11 cellular contexts compared by ENCODE assay signal in genomic region chr19:47210180-47210490, GRCh38. TPM values are rescaled to one million over a fixed set of nuclear protein-coding genes. Genes with fewer than 3 reads are reported as not detected.
DNase-seq lines count a peak whose midpoint lies in the region; ATAC-seq, FAIRE-seq and TF ChIP-seq lines count a peak whose summit lies in the region.
"Had no signal": no experiment of that assay in that cellular context is flagged by ENCODE, and none has a peak within 500 bp of the region (broad histone marks: within the 10 kb centered on the region; RNA-seq: fewer than 3 reads in every experiment).

No MANE protein-coding gene starts in this region.

- CTCF ChIA-PET in K562 (lab: Yijun Ruan, JAX; ENCODE audit: low intra/inter-chr PET ratio), result interaction anchor here (0.7 to 2.6 kb wide), 3 partner anchors 34 to 47 kb away, joined by 3 to 20 read pairs (median 5); no protein-coding TSS in a partner anchor

- TF ChIP-seq EP300 in K562 (IDR thresholded peaks at IDR 0.05; ENCODE audit: low read length), result no peak

- intact Hi-C loops in K562 (cut with micrococcal nuclease), result loop anchor here (1.0 kb wide), 2 partner anchors 17 to 34 kb away; no protein-coding TSS in a partner anchor

- H3K4me1 Mint-ChIP-seq in CD4-positive, CD25-positive, alpha-beta regulatory T cell, result peaks cover 5 to 9% (median 9%) of the 10 kb centered on the region in 4 donors
- H3K4me1 Mint-ChIP-seq in nephron progenitor cell, result peaks cover 20% of the 10 kb centered on the region

- no peak for TF ChIP-seq RAD21 in K562 (CRISPR knock-in tag; conservative IDR thresholded peaks at IDR 0.05 in 1 of 2, IDR thresholded peaks at IDR 0.05 in 1 of 2)

- no peak overlapping the region for H3K27ac ChIP-seq in CD4-positive, CD25-positive, alpha-beta regulatory T cell (ENCODE audit: insufficient read depth, low read length, poor library complexity, severe bottlenecking)
- peak overlapping the region; percentile 62; the same call in 1 of the 2 replicates for H3K27ac ChIP-seq in HUES64 (ENCODE audit: low read depth, low read length)
- peak overlapping the region; percentile 77 for H3K27ac ChIP-seq in K562 (ENCODE audit: extremely low read depth, low read depth, low read length)

- H3K27me3 ChIP-seq in CD4-positive, CD25-positive, alpha-beta regulatory T cell (ENCODE audit: control insufficient read depth, insufficient read depth, low read length), result no peaks in the 10 kb centered on the region
- H3K27me3 ChIP-seq in HUES64 (ENCODE audit: insufficient read depth, low read length), result no peaks in the 10 kb centered on the region
- H3K27me3 ChIP-seq in K562 (ENCODE audit: control insufficient read depth in 2 of 2, insufficient read depth in 2 of 2, low read length in 2 of 2), result no peaks in the 10 kb centered on the region
- H3K27me3 ChIP-seq: thyroid gland had no signal

- POLR2A ChIA-PET in K562 (lab: Yijun Ruan, JAX), result interaction anchor here (0.8 to 10.5 kb wide), 13 partner anchors 9 to 422 kb away, joined by 3 to 171 read pairs (median 5); partner anchors contain the start of gene CCDC9

- peak overlapping the region; percentile 64; the same call in 1 of the 2 replicates for H2AFZ ChIP-seq in K562 (ENCODE audit: low read depth, low read length)

- peak overlapping the region in 2 of 3 donors; percentile 82 to 94 for H3K27ac Mint-ChIP-seq in CD4-positive, CD25-positive, alpha-beta regulatory T cell
- peak overlapping the region; percentile 49 for H3K27ac Mint-ChIP-seq in nephron progenitor cell

- no peaks in the 10 kb centered on the region for H3K9me3 ChIP-seq in CD4-positive, CD25-positive, alpha-beta regulatory T cell (ENCODE audit: control insufficient read depth in 2 of 2, low read length in 2 of 2)
- H3K9me3 ChIP-seq in HUES64 (ENCODE audit: insufficient read depth, low read depth, low read length), result no peaks in the 10 kb centered on the region
- no peaks in the 10 kb centered on the region for H3K9me3 ChIP-seq in K562 (replicated peaks; ENCODE audit: control insufficient read depth, insufficient read depth, low read depth, low read length)
- H3K9me3 ChIP-seq: thyroid gland had no signal

- FAIRE-seq in K562 (lab: Jason Lieb, UNC), result no peak

- H3K79me2 ChIP-seq in K562 (ENCODE audit: control insufficient read depth, insufficient read depth, low read length), result no peaks in the 10 kb centered on the region

- peaks cover 37% of the 10 kb centered on the region for H3K36me3 Mint-ChIP-seq in CD4-positive, CD25-positive, alpha-beta regulatory T cell
- H3K36me3 Mint-ChIP-seq in nephron progenitor cell (ENCODE audit: low read depth), result peaks cover 51% of the 10 kb centered on the region

- H3K9me3 Mint-ChIP-seq in CD4-positive, CD25-positive, alpha-beta regulatory T cell, result no peaks in the 10 kb centered on the region
- no peaks in the 10 kb centered on the region for H3K9me3 Mint-ChIP-seq in nephron progenitor cell
- H3K9me3 Mint-ChIP-seq: brain had no signal

- no peak for DNase-seq in CD4-positive, CD25-positive, alpha-beta regulatory T cell
- DNase-seq in K562 (ENCODE audit: extremely low read depth in 1 of 4, low spot score in 3 of 4) (no peak), nephron progenitor cell (no peak), T-helper 9 cell (no peak), NCI-H1092 treated with DMSO at 0.1 percent for 48 hours (lab: John Stamatoyannopoulos, UW) (no peak), activated gamma-delta T cell treated with Interleukin-2 at 50 U/mL for 16 hours (no peak)

- TF ChIP-seq CTCF in K562 (IDR thresholded peaks at IDR 0.05 in 2 of 3, conservative IDR thresholded peaks at IDR 0.05 in 1 of 3; ENCODE audit: insufficient read depth in 2 of 3, low read depth in 1 of 3, low read length in 3 of 3), result no peak
- no peak for TF ChIP-seq CTCF in nephron progenitor cell (IDR thresholded peaks at IDR 0.05)

- ATAC-seq in CD4-positive, CD25-positive, alpha-beta regulatory T cell (ENCODE audit: low read depth in 2 of 2), result no peak
- ATAC-seq in K562 (no peak), HG03095 (IDR thresholded peaks at IDR 0.05; ENCODE audit: unreplicated experiment) (no peak)

- TF ChIP-seq POLR2A in K562 (conservative IDR thresholded peaks at IDR 0.05), result no peak

- no peak overlapping the region for H3K4me3 ChIP-seq in CD4-positive, CD25-positive, alpha-beta regulatory T cell (ENCODE audit: low read depth, low read length)
- H3K4me3 ChIP-seq in HUES64 (ENCODE audit: low read length) (no peak overlapping the region), K562 (no peak overlapping the region)
- H3K4me3 ChIP-seq: thyroid gland had no signal

- no peaks in the 10 kb centered on the region for H4K20me1 ChIP-seq in K562 (replicated peaks; ENCODE audit: control insufficient read depth, insufficient read depth, low read length)

- no peak overlapping the region for H3K4me2 ChIP-seq in K562 (ENCODE audit: insufficient read depth, low read length)

- no peaks in the 10 kb centered on the region for H3K9me1 ChIP-seq in K562 (ENCODE audit: control insufficient read depth, insufficient read depth, low read length)

- peaks cover 38% of the 10 kb centered on the region for H3K36me3 ChIP-seq in CD4-positive, CD25-positive, alpha-beta regulatory T cell (ENCODE audit: control insufficient read depth, insufficient read depth, low read length)
- H3K36me3 ChIP-seq in HUES64 (ENCODE audit: insufficient read depth, low read length) (peaks cover 66% of the 10 kb centered on the region), K562 (ENCODE audit: control insufficient read depth, insufficient read depth, low read length) (peaks cover 67% of the 10 kb centered on the region)

- no peaks in the 10 kb centered on the region for H3K27me3 Mint-ChIP-seq in CD4-positive, CD25-positive, alpha-beta regulatory T cell
- no peaks in the 10 kb centered on the region for H3K27me3 Mint-ChIP-seq in nephron progenitor cell (ENCODE audit: low read depth, poor library complexity)
- H3K27me3 Mint-ChIP-seq: progenitor cell of endocrine pancreas had no signal

- H3K9ac ChIP-seq in HUES64 (ENCODE audit: low read depth, low read length) (peak overlapping the region; percentile 34; the same call in 1 of the 2 replicates), K562 (ENCODE audit: insufficient read depth in 1 of 2, low read depth in 2 of 2, low read length in 2 of 2) (peak overlapping the region; percentile 49 to 79; a peak in 3 of 4 replicates)

- H3K4me1 ChIP-seq in CD4-positive, CD25-positive, alpha-beta regulatory T cell (ENCODE audit: control insufficient read depth, insufficient read depth, low read length, poor library complexity, severe bottlenecking), result peaks cover 7% of the 10 kb centered on the region
- H3K4me1 ChIP-seq in HUES64 (ENCODE audit: insufficient read depth, low read length) (peaks cover 6% of the 10 kb centered on the region), K562 (replicated peaks in 1 of 2; ENCODE audit: control insufficient read depth in 2 of 2, insufficient read depth in 2 of 2, low read length in 2 of 2) (peaks cover 12 to 13% of the 10 kb centered on the region in 2 experiments; a peak in 4 of 5 replicates)

- H3K4me3 Mint-ChIP-seq in CD4-positive, CD25-positive, alpha-beta regulatory T cell, result no peak overlapping the region
- H3K4me3 Mint-ChIP-seq in nephron progenitor cell, result no peak overlapping the region

- no TSS peak for BruUV-seq in K562 (replicated peaks; lab: Mats Ljungman, UMichigan)

- in situ Hi-C loops in K562 (cut with MboI), result no loop called here

RNA-seq across cellular contexts. Expression of gene BBC3, which starts 20.9 kb away (rescaled TPM):
- 21.2 TPM for total RNA-seq in CD4-positive, CD25-positive, alpha-beta regulatory T cell
- 1 to 10 TPM; 4.2 to 6.7 (median 5.4) TPM for polyA plus RNA-seq in CD4-positive, CD25-positive, alpha-beta regulatory T cell
- 15.9 TPM for polyA plus RNA-seq in HUES64 (2013, experiment 1 of 2)
- polyA plus RNA-seq in HUES64 (2013, experiment 2 of 2), result 13.9 TPM
- total RNA-seq in K562 (2011; cell fraction: chromatin; rRNA removed; ENCODE audit: low replicate concordance), result 13.0 and 34.2 TPM in 2 replicates
- 21.8 and 26.8 TPM in 2 replicates for total RNA-seq in K562 (2011; cell fraction: nucleolus; rRNA removed)
- total RNA-seq in K562 (2011; cell fraction: nucleoplasm; rRNA removed), result 20.2 and 20.6 TPM in 2 replicates
- total RNA-seq in K562 (2014; rRNA removed) (25.2 and 26.9 TPM in 2 replicates), K562 (2014; rRNA removed; fragmentation: Illumina TruSeq; extraction: Trizol) (3.5 and 4.1 TPM in 2 replicates), K562 (2015; rRNA removed; fragmentation: Illumina TruSeq; extraction: Trizol) (5.3 and 5.4 TPM in 2 replicates), K562 (2021) (20.3 and 30.7 TPM in 2 replicates)
- polyA plus RNA-seq in K562 (2011; rRNA removed) (4.8 and 4.9 TPM in 2 replicates), K562 (2014; fragmentation: Illumina TruSeq; extraction: Trizol) (2.0 and 11.7 TPM in 2 replicates), K562 (2014; fragmentation: Nextera tagmentation; extraction: Ambion mirVana) (under 1 TPM; 0.15 to 0.32 TPM), K562 (2014; rRNA removed) (21.6 and 22.5 TPM in 2 replicates)
- 5.7 and 20.0 TPM in 2 replicates for polyA plus RNA-seq in K562 (2011; cell fraction: cytosol; rRNA removed)
- 8.9 and 16.4 TPM in 2 replicates for polyA plus RNA-seq in K562 (2011; cell fraction: nucleus; rRNA removed)
- 8.9 and 29.3 TPM in 2 replicates for polyA plus RNA-seq in K562 (2012)
- 1.6 and 2.1 TPM in 2 replicates for polyA minus RNA-seq in K562 (2011; rRNA and poly(A)+ RNA removed)
- polyA minus RNA-seq in K562 (2011; cell fraction: cytosol; rRNA and poly(A)+ RNA removed), result 6.3 and 11.0 TPM in 2 replicates
- 4.8 and 6.2 TPM in 2 replicates for polyA minus RNA-seq in K562 (2011; cell fraction: nucleus; rRNA and poly(A)+ RNA removed)

RNA-seq across cellular contexts. Expression of gene CCDC9, which starts 46.2 kb away (rescaled TPM):
- total RNA-seq in CD4-positive, CD25-positive, alpha-beta regulatory T cell, result 44.1 TPM
- polyA plus RNA-seq in CD4-positive, CD25-positive, alpha-beta regulatory T cell, result 10 to 100 TPM in 3 of 4 donors, 1 to 10 TPM in 1; 7.3 to 14.5 (median 12.6) TPM
- 16.7 TPM for polyA plus RNA-seq in HUES64 (2013, experiment 1 of 2)
- polyA plus RNA-seq in HUES64 (2013, experiment 2 of 2), result 16.2 TPM
- 54.9 and 69.2 TPM in 2 replicates for total RNA-seq in K562 (2011; cell fraction: chromatin; rRNA removed; ENCODE audit: low replicate concordance)
- 24.3 and 34.5 TPM in 2 replicates for total RNA-seq in K562 (2011; cell fraction: nucleolus; rRNA removed)
- total RNA-seq in K562 (2011; cell fraction: nucleoplasm; rRNA removed), result 42.7 and 46.5 TPM in 2 replicates
- total RNA-seq in K562 (2014; rRNA removed) (21.1 and 22.7 TPM in 2 replicates), K562 (2014; rRNA removed; fragmentation: Illumina TruSeq; extraction: Trizol) (5.5 and 6.5 TPM in 2 replicates), K562 (2015; rRNA removed; fragmentation: Illumina TruSeq; extraction: Trizol) (8.4 and 9.6 TPM in 2 replicates), K562 (2021) (29.3 and 38.6 TPM in 2 replicates)
- polyA plus RNA-seq in K562 (2011; rRNA removed) (4.8 and 5.3 TPM in 2 replicates), K562 (2014; fragmentation: Illumina TruSeq; extraction: Trizol) (19.5 and 21.6 TPM in 2 replicates), K562 (2014; fragmentation: Nextera tagmentation; extraction: Ambion mirVana) (under 1 TPM; 0.23 to 0.57 TPM), K562 (2014; rRNA removed) (27.9 and 31.8 TPM in 2 replicates)
- polyA plus RNA-seq in K562 (2011; cell fraction: cytosol; rRNA removed), result 4.1 and 6.6 TPM in 2 replicates
- 12.1 and 15.2 TPM in 2 replicates for polyA plus RNA-seq in K562 (2011; cell fraction: nucleus; rRNA removed)
- 28.4 and 28.6 TPM in 2 replicates for polyA plus RNA-seq in K562 (2012)
- 4.5 and 7.2 TPM in 2 replicates for polyA minus RNA-seq in K562 (2011; rRNA and poly(A)+ RNA removed)
- polyA minus RNA-seq in K562 (2011; cell fraction: cytosol; rRNA and poly(A)+ RNA removed), result 3.7 and 6.4 TPM in 2 replicates
- polyA minus RNA-seq in K562 (2011; cell fraction: nucleus; rRNA and poly(A)+ RNA removed), result 4.8 and 7.9 TPM in 2 replicates
